Comparison of ENCODE assay signal across 21 cellular contexts in genomic region chr2:137943948-137944347, GRCh38. TPM values are rescaled to one million over a fixed set of nuclear protein-coding genes. Genes with fewer than 3 reads are reported as not detected.
DNase-seq lines count a peak whose midpoint lies in the region; ATAC-seq and TF ChIP-seq lines count a peak whose summit lies in the region.
"Had no signal": no experiment of that assay in that cellular context is flagged by ENCODE, and none has a peak within 500 bp of the region (broad histone marks: within the 10 kb centered on the region; RNA-seq: fewer than 3 reads in every experiment).

No MANE protein-coding gene starts in this region.

- DNase-seq in DMS53 (lab: John Stamatoyannopoulos, UW) (peak; percentile 1), DMS53 treated with DMSO at 0.1 percent for 48 hours (lab: John Stamatoyannopoulos, UW; ENCODE audit: unreplicated experiment) (no peak), NCI-H82 (lab: John Stamatoyannopoulos, UW) (peak; percentile 57), endodermal cell (no peak), SHP77 treated with DMSO at 0.1 percent for 48 hours (lab: John Stamatoyannopoulos, UW) (no peak), glomerular visceral epithelial cell (ENCODE audit: extremely low spot score) (no peak)
- DNase-seq: DMS 273 treated with DMSO at 0.1 percent for 48 hours, EL, MG63, NCI-H1092 treated with DMSO at 0.1 percent for 48 hours, NCI-H1694, NCI-H2107, NCI-H226, NCI-H526 treated with DMSO at 0.1 percent for 48 hours, PC-9, T-helper 2 cell had no signal

- H3K36me3 Mint-ChIP-seq in endodermal cell (ENCODE audit: low read depth) = no peaks in the 10 kb centered on the region
- H3K36me3 Mint-ChIP-seq: IgD-negative memory B cell had no signal

- no peak overlapping the region for H3K27ac ChIP-seq in endodermal cell (ENCODE audit: low read depth, low read length)
- H3K27ac ChIP-seq: 22Rv1, BLaER1, PC-9 had no signal

- no peak overlapping the region for H3K4me3 ChIP-seq in endodermal cell (ENCODE audit: low read length)
- H3K4me3 ChIP-seq: BLaER1, MG63, PC-9 had no signal

- no peaks in the 10 kb centered on the region for H3K36me3 ChIP-seq in endodermal cell (ENCODE audit: control insufficient read depth, insufficient read depth, low read length)
- H3K36me3 ChIP-seq: BLaER1, MG63 had no signal

- 100% methylated on average over 2 of the region's 2 CpGs; no CpG with 5 or more reads in 1 of the 2 experiments for WGBS in endodermal cell (ENCODE audit: insufficient coverage in 1 of 2, insufficient read length in 1 of 2), 2 experiments

- no peak overlapping the region for H3K27ac Mint-ChIP-seq in endodermal cell
- H3K27ac Mint-ChIP-seq: IgD-negative memory B cell had no signal

- H3K9me3 ChIP-seq in endodermal cell (ENCODE audit: control insufficient read depth, low read length) = no peaks in the 10 kb centered on the region
- H3K9me3 ChIP-seq: BLaER1, MG63 had no signal

- H3K9me3 Mint-ChIP-seq in endodermal cell = no peaks in the 10 kb centered on the region
- H3K9me3 Mint-ChIP-seq: IgD-negative memory B cell had no signal

- H3K9ac ChIP-seq in endodermal cell (ENCODE audit: extremely low read depth, low read length, poor library complexity, severe bottlenecking) = no peak overlapping the region
- H3K9ac ChIP-seq: BLaER1 had no signal

- no peak for ATAC-seq in HG02973 (IDR thresholded peaks at IDR 0.05; ENCODE audit: unreplicated experiment)
- no peak for ATAC-seq in GM21360 (IDR thresholded peaks at IDR 0.05; ENCODE audit: unreplicated experiment)

- peaks cover 41% of the 10 kb centered on the region for H3K4me1 Mint-ChIP-seq in endodermal cell
- H3K4me1 Mint-ChIP-seq: IgD-negative memory B cell had no signal

- no peaks in the 10 kb centered on the region for H3K4me1 ChIP-seq in endodermal cell (ENCODE audit: control insufficient read depth, insufficient read depth, low read length)
- H3K4me1 ChIP-seq: BLaER1 had no signal

- no peak overlapping the region for H3K4me3 Mint-ChIP-seq in endodermal cell
- H3K4me3 Mint-ChIP-seq: IgD-negative memory B cell had no signal

- H3K27me3 Mint-ChIP-seq in endodermal cell (ENCODE audit: insufficient read depth) = peaks cover 25% of the 10 kb centered on the region
- H3K27me3 Mint-ChIP-seq: IgD-negative memory B cell had no signal

- peak; percentile 55 for TF ChIP-seq CTCF in endodermal cell (conservative IDR thresholded peaks at IDR 0.05)

- H3K27me3 ChIP-seq in endodermal cell (ENCODE audit: control insufficient read depth, insufficient read depth, low read length, poor library complexity, severe bottlenecking) = peaks cover 6% of the 10 kb centered on the region
- H3K27me3 ChIP-seq: BLaER1, MG63 had no signal

RNA-seq across cellular contexts. Expression of gene HNMT, which starts 20.3 kb away (rescaled TPM):
- total RNA-seq in endodermal cell = 10 to 100 TPM; 10.6 to 18.0 TPM
- polyA plus RNA-seq in endodermal cell (2013, experiment 1 of 2) = 8.4 TPM
- 10.8 TPM for polyA plus RNA-seq in endodermal cell (2013, experiment 2 of 2)
- polyA plus RNA-seq: IgD-negative memory B cell had no signal

Comparison
In these comparisons a context has a peak if more than half of its experiments do, and no peak if none do; other contexts are left out.
1. DNase-seq: peak in DMS53 (single experiment) and NCI-H82 (single experiment); none in DMS53 treated with DMSO at 0.1 percent for 48 hours (single experiment), endodermal cell (single experiment), SHP77 treated with DMSO at 0.1 percent for 48 hours (single experiment) and glomerular visceral epithelial cell (single experiment).